ENCODE assay signal across 24 cellular contexts in genomic region chr11:660681-661444, GRCh38. TPM values are rescaled to one million over a fixed set of nuclear protein-coding genes. Genes with fewer than 3 reads are reported as not detected.
"Had no signal": no experiment of that assay in that cellular context is flagged by ENCODE, and none has a peak within 500 bp of the region (broad histone marks: within the 10 kb centered on the region; RNA-seq: fewer than 3 reads in every experiment).

No MANE protein-coding gene starts in this region.

- H3K36me3 ChIP-seq: transverse colon had no signal

- DNase-seq: effector memory CD8-positive, alpha-beta T cell; gastrocnemius medialis; heart right ventricle; hypothalamus; mesendoderm; naive B cell; sigmoid colon; stimulated activated CD4-positive, alpha-beta T cell treated with anti-CD3 and anti-CD28 coated beads, Interleukin-2, amount 100 ng/mL, for 24 hours; stimulated activated CD4-positive, alpha-beta T cell treated with anti-CD3 and anti-CD28 coated beads, Interleukin-4, amount 100 ng/mL, for 4 hours; stimulated activated naive B cell treated with anti-CD40 and anti-IgM and Interleukin-4, amounts not matched to agents 10 μg/mL and 1 μg/mL and 100 μg/mL, for 72 hours; stimulated activated naive CD8-positive, alpha-beta T cell treated with anti-CD3 and anti-CD28 coated beads, Interleukin-15, amount 100 ng/mL, for 72 hours; transverse colon had no signal

- H3K27ac ChIP-seq: epithelial cell of prostate, esophagus muscularis mucosa, gastrocnemius medialis, neutrophil, sigmoid colon, skin epidermis, thoracic aorta, transverse colon had no signal

- H3K27me3 ChIP-seq: esophagus muscularis mucosa, gastrocnemius medialis, heart right ventricle, neutrophil, sigmoid colon, transverse colon had no signal

- ATAC-seq: effector memory CD8-positive, alpha-beta T cell; gastrocnemius medialis; stimulated activated naive B cell treated with anti-CD40 and anti-IgM and Interleukin-4, amounts not matched to agents 10 μg/mL and 1 μg/mL and 100 μg/mL, for 72 hours; stimulated activated naive CD8-positive, alpha-beta T cell treated with anti-CD3 and anti-CD28 coated beads, Interleukin-15, amount 100 ng/mL, for 72 hours had no signal

- H3K4me3 ChIP-seq: esophagus muscularis mucosa, gastrocnemius medialis, heart right ventricle, sigmoid colon, skin epidermis, thoracic aorta, transverse colon had no signal

- H3K9me3 ChIP-seq: esophagus muscularis mucosa, gastrocnemius medialis, heart right ventricle, neutrophil, sigmoid colon, thoracic aorta, transverse colon had no signal

RNA-seq across cellular contexts. Expression of gene DRD4, which starts 23.8 kb away (rescaled TPM):
- total RNA-seq: fibroblast of villous mesenchyme, gastrocnemius medialis, liver, lung microvascular endothelial cell, pulmonary artery endothelial cell, transverse colon had no signal

RNA-seq across cellular contexts. Expression of gene SCT, which starts 33.9 kb away (rescaled TPM):
- total RNA-seq: esophagus muscularis mucosa, fibroblast of villous mesenchyme, gastrocnemius medialis, liver, lung microvascular endothelial cell, osteocyte, pulmonary artery endothelial cell, sigmoid colon, subcutaneous adipose tissue, thoracic aorta, transverse colon, ureter had no signal

RNA-seq across cellular contexts. Expression of gene CDHR5, which starts 36.1 kb away (rescaled TPM):
- total RNA-seq: fibroblast of villous mesenchyme, heart right ventricle, lung microvascular endothelial cell, osteocyte, pulmonary artery endothelial cell, subcutaneous adipose tissue, thoracic aorta, ureter had no signal
